Comparison of ENCODE assay signal across 34 cellular contexts in the genomic region with DNA sequence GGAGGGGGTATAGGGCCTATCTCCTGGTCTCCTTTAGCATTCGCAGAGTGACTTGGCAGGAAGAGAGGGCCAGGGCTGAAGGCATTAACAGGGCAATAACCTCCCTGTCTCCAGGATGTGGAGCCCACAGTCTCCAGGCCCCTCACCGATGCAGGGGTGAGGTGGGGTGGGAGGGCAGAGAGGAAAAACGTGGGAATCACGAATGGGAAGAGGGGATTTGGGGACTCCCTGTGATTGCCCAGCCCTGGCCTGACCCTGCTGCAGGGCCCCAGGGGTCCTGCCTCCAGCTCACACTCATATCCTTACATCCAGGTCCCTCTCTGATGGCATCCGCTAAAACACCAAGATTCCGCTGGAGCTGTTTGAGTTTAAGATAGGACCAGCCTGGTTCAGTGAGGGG. TPM values are rescaled to one million over a fixed set of nuclear protein-coding genes. Genes with fewer than 3 reads are reported as not detected.
"Had no signal": no experiment of that assay in that cellular context is flagged by ENCODE, and none has a peak within 500 bp of the region (broad histone marks: within the 10 kb centered on the region; RNA-seq: fewer than 3 reads in every experiment).

No MANE protein-coding gene starts in this region.

- H3K9me3 ChIP-seq: Peyer's patch had no signal

- H3K4me3 ChIP-seq: Peyer's patch had no signal

- H3K4me1 ChIP-seq: Peyer's patch had no signal

- H3K27me3 ChIP-seq: Peyer's patch had no signal

- H3K27ac ChIP-seq: Peyer's patch, WERI-Rb-1 had no signal

- DNase-seq: activated CD4-positive, alpha-beta T cell treated with anti-CD3 and anti-CD28 coated beads for 1 hour; activated CD4-positive, alpha-beta T cell treated with anti-CD3 and anti-CD28 coated beads, Interleukin-2, amount 10 ng/mL, durations not matched to agents 24 days and 14 days; activated CD4-positive, alpha-beta T cell treated with anti-CD3 and anti-CD28 coated beads, Interleukin-2, amount 50 U/mL, for 4 hours; activated CD4-positive, CD25-positive, alpha-beta regulatory T cell; activated CD8-positive, alpha-beta T cell treated with anti-CD3 and anti-CD28 coated beads for 36 hours; activated gamma-delta T cell; activated naive CD4-positive, alpha-beta T cell treated with Interleukin-2 at 50 U/mL for 16 hours; activated naive CD8-positive, alpha-beta T cell treated with anti-CD3 and anti-CD28 coated beads, Interleukin-2, amount 50 U/mL, for 24 hours; activated T-cell treated with anti-CD3 and anti-CD28 coated beads for 4 hours; activated T-cell treated with anti-CD3 and anti-CD28 coated beads, Interleukin-2, amount 50 U/mL, for 48 hours; anterior cingulate cortex; central memory CD4-positive, alpha-beta T cell; NCI-H1092 treated with DMSO at 0.1 percent for 48 hours; NCI-H1417; NCI-H146; NCI-H187; NCI-H2029 treated with DMSO at 0.1 percent for 48 hours; NCI-H2107; NCI-H2171; NCI-H510A; NCI-H526; NCI-H748 treated with DMSO at 0.1 percent for 48 hours; NK-92 treated with Interleukin-12 subunit alpha and Interleukin-12 subunit beta, amount 100 ng/mL, for 24 hours; PC-3; Peyer's patch; RPMI8226; SIG-M5; SW 1271; T-helper 1 cell; T1000; WERI-Rb-1 had no signal

- H3K36me3 ChIP-seq: Peyer's patch, WERI-Rb-1 had no signal

- FAIRE-seq: bronchial epithelial cell had no signal

- ATAC-seq: activated CD8-positive, alpha-beta T cell treated with anti-CD3 and anti-CD28 coated beads for 36 hours; activated naive CD8-positive, alpha-beta T cell treated with anti-CD3 and anti-CD28 coated beads, Interleukin-2, amount 50 U/mL, for 24 hours; PC-3; SK-N-SH treated with all-trans-retinoic acid at 6 μM for 48 hours had no signal

RNA-seq across cellular contexts. Expression of a gene that starts 14.6 kb away (rescaled TPM):
- total RNA-seq: M059J had no signal
